Comparison of ENCODE assay signal across 8 cellular contexts in the genomic region with DNA sequence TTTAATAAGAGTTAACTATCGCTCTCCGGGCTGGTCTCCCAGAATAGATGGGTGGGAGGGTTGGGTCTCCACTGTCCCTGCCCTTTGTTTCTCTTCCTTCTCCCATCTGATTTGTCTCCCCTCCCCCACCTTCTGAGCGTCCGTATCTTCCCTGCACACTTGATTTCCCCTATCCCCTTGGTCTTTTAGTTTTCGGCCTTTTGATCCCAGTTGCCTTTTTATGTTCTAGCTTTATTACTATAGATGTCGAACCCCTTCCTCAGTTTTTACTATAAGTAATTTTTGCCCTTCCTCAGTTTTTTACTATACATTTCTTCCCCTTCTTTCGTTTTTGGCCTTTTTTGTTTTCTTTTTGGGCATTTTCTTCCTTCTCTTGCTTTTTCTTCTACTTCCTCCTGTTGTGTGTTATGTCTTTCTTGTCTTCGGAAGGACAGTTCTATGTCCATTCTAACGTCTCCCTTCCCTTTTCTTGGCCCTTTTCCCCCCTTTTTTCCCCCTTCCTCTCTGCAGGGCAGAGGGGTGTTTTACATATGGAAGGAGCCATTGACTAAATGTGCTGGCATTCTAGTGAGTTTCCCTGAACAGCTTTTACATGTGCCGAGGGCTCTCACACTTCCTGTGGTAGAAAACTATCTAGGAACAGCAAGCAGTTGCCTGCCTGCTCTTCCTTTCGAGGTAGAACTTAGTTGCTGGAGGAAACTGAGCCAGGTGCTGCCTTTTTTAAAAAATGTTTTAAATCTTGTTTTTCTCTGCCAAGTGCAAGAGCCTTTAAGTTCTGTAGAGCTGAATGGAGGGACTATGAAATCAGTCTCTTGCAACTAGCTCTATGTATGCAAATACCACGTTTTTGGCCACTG. TPM values are rescaled to one million over a fixed set of nuclear protein-coding genes. Genes with fewer than 3 reads are reported as not detected.
DNase-seq lines count a peak whose midpoint lies in the region; ATAC-seq and TF ChIP-seq lines count a peak whose summit lies in the region.

No MANE protein-coding gene starts in this region.

- no peaks in the 10 kb centered on the region for H3K36me3 ChIP-seq in skeletal muscle satellite cell (ENCODE audit: insufficient read depth, low read length)

- no peak for ATAC-seq in HG03045 (IDR thresholded peaks at IDR 0.05; ENCODE audit: unreplicated experiment)
- no peak for ATAC-seq in GM21576 (IDR thresholded peaks at IDR 0.05; ENCODE audit: unreplicated experiment)

- peaks cover 74% of the 10 kb centered on the region for H3K27me3 Mint-ChIP-seq in T-helper 1 cell treated with Interleukin-12 subunit alpha and Interleukin-12 subunit beta and Interleukin-4 antibody, amounts not matched to agents 30 μg/mL and 1 μg/mL, for 36 hours (ENCODE audit: low read depth)

- H3K4me3 ChIP-seq in fibroblast of the aortic adventitia (ENCODE audit: low read depth, low read length) (peak overlapping the region; percentile 64), skeletal muscle satellite cell (ENCODE audit: low read length) (peak overlapping the region; percentile 60)

- no peaks in the 10 kb centered on the region for H3K9me3 ChIP-seq in skeletal muscle satellite cell (replicated peaks; ENCODE audit: low read length)

- H3K4me1 ChIP-seq in skeletal muscle satellite cell (ENCODE audit: control insufficient read depth, insufficient read depth, low read length), result peaks cover 27% of the 10 kb centered on the region

- H3K4me1 Mint-ChIP-seq in T-helper 1 cell treated with Interleukin-12 subunit alpha and Interleukin-12 subunit beta and Interleukin-4 antibody, amounts not matched to agents 30 μg/mL and 1 μg/mL, for 36 hours (ENCODE audit: low read depth), result peaks cover 19% of the 10 kb centered on the region

- H3K27me3 ChIP-seq in skeletal muscle satellite cell (ENCODE audit: control insufficient read depth, insufficient read depth, low read length), result no peaks in the 10 kb centered on the region

- H3K27ac Mint-ChIP-seq in T-helper 1 cell treated with Interleukin-12 subunit alpha and Interleukin-12 subunit beta and Interleukin-4 antibody, amounts not matched to agents 30 μg/mL and 1 μg/mL, for 36 hours, result no peak overlapping the region

- peak overlapping the region; percentile 21 for H3K9ac ChIP-seq in skeletal muscle satellite cell (ENCODE audit: low read depth, low read length)

- no peaks in the 10 kb centered on the region for H3K9me3 Mint-ChIP-seq in T-helper 1 cell treated with Interleukin-12 subunit alpha and Interleukin-12 subunit beta and Interleukin-4 antibody, amounts not matched to agents 30 μg/mL and 1 μg/mL, for 36 hours

- peak overlapping the region; percentile 94 for H3K4me2 ChIP-seq in skeletal muscle satellite cell (ENCODE audit: low read length)

- H3K36me3 Mint-ChIP-seq in T-helper 1 cell treated with Interleukin-12 subunit alpha and Interleukin-12 subunit beta and Interleukin-4 antibody, amounts not matched to agents 30 μg/mL and 1 μg/mL, for 36 hours (ENCODE audit: low read depth), result peaks cover 1% of the 10 kb centered on the region

- DNase-seq in T-helper 1 cell, result no peak
- peak; percentile 22 for DNase-seq in NCI-H69 (lab: John Stamatoyannopoulos, UW)
- DNase-seq in fibroblast of the aortic adventitia (ENCODE audit: low read depth), result peak; percentile 67
- DNase-seq in dermis blood vessel endothelial cell, result no peak

- peak overlapping the region; percentile 54 for H3K4me3 Mint-ChIP-seq in T-helper 1 cell treated with Interleukin-12 subunit alpha and Interleukin-12 subunit beta and Interleukin-4 antibody, amounts not matched to agents 30 μg/mL and 1 μg/mL, for 36 hours

- TF ChIP-seq CTCF in fibroblast of the aortic adventitia (IDR thresholded peaks at IDR 0.05; ENCODE audit: insufficient read depth, low read length), result no peak

RNA-seq across cellular contexts. Expression of a gene that starts 2.8 kb away (rescaled TPM):
- total RNA-seq in fibroblast of the aortic adventitia (ENCODE audit: low replicate concordance) (3.3 and 9.3 TPM in 2 replicates), dermis blood vessel endothelial cell (1.2 TPM in 2 replicates)
- total RNA-seq in skeletal muscle satellite cell (2012; rRNA removed), result 2.0 and 3.7 TPM in 2 replicates

RNA-seq across cellular contexts. Expression of a gene that starts 35.6 kb away (rescaled TPM):
- total RNA-seq in fibroblast of the aortic adventitia (ENCODE audit: low replicate concordance) (26.8 and 29.7 TPM in 2 replicates), dermis blood vessel endothelial cell (8.2 and 13.7 TPM in 2 replicates)
- total RNA-seq in skeletal muscle satellite cell (2012; rRNA removed), result 9.6 and 14.2 TPM in 2 replicates

Comparison
In these comparisons a context has a peak if more than half of its experiments do, and no peak if none do; other contexts are left out.
1. DNase-seq: peak in NCI-H69 (single experiment) and fibroblast of the aortic adventitia (single experiment); none in T-helper 1 cell (0 of 5) and dermis blood vessel endothelial cell (single experiment).